8 cellular contexts compared by ENCODE assay signal in genomic region chr17:42555122-42555622, GRCh38. TPM values are rescaled to one million over a fixed set of nuclear protein-coding genes. Genes with fewer than 3 reads are reported as not detected.
DNase-seq lines count a peak whose midpoint lies in the region; ATAC-seq and TF ChIP-seq lines count a peak whose summit lies in the region.

No MANE protein-coding gene starts in this region.

- CTCF ChIA-PET in Calu3 (lab: Charles Lee) (interaction anchor here (0.6 to 1.8 kb wide), 6 partner anchors 13 to 208 kb away, joined by 3 to 5 read pairs (median 4); no protein-coding TSS in a partner anchor), RWPE1 (lab: Yijun Ruan, JAX) (interaction anchor here (0.6 to 1.5 kb wide), 2 partner anchors 28 to 149 kb away, joined by 3 to 4 read pairs; no protein-coding TSS in a partner anchor), GM10248 (lab: Yijun Ruan, JAX) (interaction anchor here (0.8 to 2.2 kb wide), 4 partner anchors 13 to 118 kb away, joined by 3 to 9 read pairs (median 3); partner anchors contain the start of gene PSMC3IP)

- H3K4me3 Mint-ChIP-seq in Calu3 (ENCODE audit: low read depth, unreplicated experiment) (peak overlapping the region; percentile 92), osteocyte (ENCODE audit: unreplicated experiment) (peak overlapping the region; percentile 91)

- ATAC-seq in GM19328 (IDR thresholded peaks at IDR 0.05; ENCODE audit: unreplicated experiment): no peak

- peak; percentile 25 for TF ChIP-seq POLR2A in erythroblast (IDR thresholded peaks at IDR 0.05; ENCODE audit: low read length)

- H3K27ac ChIP-seq in RWPE1: peak overlapping the region; percentile 90

- DNase-seq in Calu3 (no peak), RWPE1 (ENCODE audit: low spot score) (no peak), erythroblast (lab: John Stamatoyannopoulos, UW) (no peak), osteocyte (ENCODE audit: extremely low spot score, unreplicated experiment) (no peak), pons (ENCODE audit: low spot score) (no peak), GM10248 (ENCODE audit: extremely low spot score) (no peak), NCI-H1105 treated with DMSO at 0.1 percent for 48 hours (lab: John Stamatoyannopoulos, UW) (no peak)

- intact Hi-C loops in Calu3 (cut with micrococcal nuclease; ENCODE audit: unreplicated experiment): no loop called here

- H3K36me3 Mint-ChIP-seq in Calu3 (ENCODE audit: insufficient read depth, unreplicated experiment) (peaks cover 41% of the 10 kb centered on the region), osteocyte (ENCODE audit: unreplicated experiment) (peaks cover 4% of the 10 kb centered on the region)

- H3K27ac Mint-ChIP-seq in Calu3 (ENCODE audit: unreplicated experiment) (peak overlapping the region; percentile 83), osteocyte (ENCODE audit: unreplicated experiment) (peak overlapping the region; percentile 92)

- H3K4me1 Mint-ChIP-seq in Calu3 (ENCODE audit: low read depth, unreplicated experiment): peaks cover 14% of the 10 kb centered on the region
- H3K4me1 Mint-ChIP-seq in osteocyte (ENCODE audit: unreplicated experiment): peaks cover 25% of the 10 kb centered on the region

- H3K27me3 Mint-ChIP-seq in Calu3 (ENCODE audit: unreplicated experiment) (no peaks in the 10 kb centered on the region), osteocyte (ENCODE audit: unreplicated experiment) (no peaks in the 10 kb centered on the region)

- TF ChIP-seq CTCF in Calu3 (IDR thresholded peaks at IDR 0.05; ENCODE audit: unreplicated experiment): no peak
- TF ChIP-seq CTCF in RWPE1 (conservative IDR thresholded peaks at IDR 0.05; ENCODE audit: low read depth): no peak
- TF ChIP-seq CTCF in osteocyte (IDR thresholded peaks at IDR 0.05): no peak
- TF ChIP-seq CTCF in GM10248 (IDR thresholded peaks at IDR 0.05; ENCODE audit: control extremely low read depth, extremely low read depth, low read depth, missing control alignments): no peak

- POLR2A ChIA-PET in RWPE1 (lab: Yijun Ruan, JAX; ENCODE audit: low non-redundant PET): interaction anchor here (0.6 to 1.6 kb wide), 2 partner anchors 25 to 236 kb away, joined by 3 to 5 read pairs; no protein-coding TSS in a partner anchor
- POLR2A ChIA-PET in GM10248 (lab: Yijun Ruan, JAX): interaction anchor here (0.5 kb wide), 1 partner anchor 142 kb away, joined by 9 read pairs; no protein-coding TSS in a partner anchor

- TSS peak; percentile 92 for BruUV-seq in Calu3 (replicated peaks; lab: Mats Ljungman, UMichigan)

- H3K9me3 Mint-ChIP-seq in Calu3 (ENCODE audit: low read depth, unreplicated experiment) (no peaks in the 10 kb centered on the region), osteocyte (ENCODE audit: unreplicated experiment) (no peaks in the 10 kb centered on the region)

RNA-seq across cellular contexts. Expression of gene HSD17B1, which starts 2.4 kb away (rescaled TPM):
- total RNA-seq in Calu3 (2022) (0.88 and 1.0 TPM in 2 replicates), osteocyte (1.2 and 1.4 TPM in 2 replicates)

RNA-seq across cellular contexts. Expression of gene COASY, which starts 6.8 kb away (rescaled TPM):
- 159 and 163 TPM in 2 replicates for total RNA-seq in Calu3 (2022)
- total RNA-seq in osteocyte: 51.7 and 62.7 TPM in 2 replicates

RNA-seq across cellular contexts. Expression of gene MLX, which starts 11.7 kb away (rescaled TPM):
- 65.0 and 69.8 TPM in 2 replicates for total RNA-seq in Calu3 (2022)
- 34.6 and 35.8 TPM in 2 replicates for total RNA-seq in osteocyte

RNA-seq across cellular contexts. Expression of gene NAGLU, which starts 19.1 kb away (rescaled TPM):
- 53.8 and 59.1 TPM in 2 replicates for total RNA-seq in Calu3 (2022)
- total RNA-seq in osteocyte: 86.5 and 96.6 TPM in 2 replicates

RNA-seq across cellular contexts. Expression of gene PSMC3IP, which starts 22.4 kb away (rescaled TPM):
- 31.8 and 32.4 TPM in 2 replicates for total RNA-seq in Calu3 (2022)
- 5.5 and 5.6 TPM in 2 replicates for total RNA-seq in osteocyte
